ENCODE assay signal across 8 cellular contexts in the genomic region with DNA sequence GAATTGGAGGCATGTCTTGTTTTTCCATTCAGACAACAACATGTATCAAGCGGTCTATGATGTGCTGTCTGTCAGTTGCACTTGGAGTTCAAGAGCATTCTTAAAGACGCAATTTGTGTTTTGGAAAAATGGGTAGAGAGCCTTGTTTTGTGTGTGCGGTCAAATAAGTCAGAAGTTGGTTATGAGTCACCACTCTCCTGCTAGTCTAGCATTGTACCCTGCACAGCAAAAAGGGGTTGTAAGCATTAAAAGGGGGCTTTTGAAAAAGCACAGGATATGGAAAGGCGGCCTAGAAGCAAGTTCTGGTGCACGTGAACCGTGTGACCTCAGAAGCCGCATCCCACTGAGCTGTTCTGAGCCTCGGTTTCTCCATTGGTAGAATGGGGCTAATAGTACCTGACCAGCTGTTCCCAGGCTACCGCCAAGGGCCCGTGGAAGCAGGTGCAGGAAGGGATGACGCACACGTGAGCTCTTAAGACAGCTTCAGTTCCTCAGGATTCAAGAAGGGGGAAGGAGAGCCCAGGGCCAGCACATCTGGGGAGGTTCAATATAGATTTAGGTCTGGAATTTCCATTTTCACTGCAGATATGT.
DNase-seq lines count a peak whose midpoint lies in the region; ATAC-seq, FAIRE-seq and TF ChIP-seq lines count a peak whose summit lies in the region.

No MANE protein-coding gene starts in this region.

- no peak for DNase-seq in GM12891 (ENCODE audit: insufficient read length, low spot score)
- DNase-seq in MV-4-11 (lab: John Stamatoyannopoulos, UW): peak; percentile 79
- DNase-seq in astrocyte of the hippocampus (ENCODE audit: low read depth, low spot score): peak; percentile 84
- DNase-seq in globus pallidus (ENCODE audit: low spot score): no peak
- no peak for DNase-seq in prostate gland (ENCODE audit: low spot score)
- no peak for DNase-seq in H9

- ATAC-seq in GM21737 (IDR thresholded peaks at IDR 0.05; ENCODE audit: unreplicated experiment): peak; percentile 44

- no peaks in the 10 kb centered on the region for H3K79me2 ChIP-seq in H9 (ENCODE audit: insufficient read depth, low read length)

- H2AFZ ChIP-seq in H9 (ENCODE audit: low read length): no peak overlapping the region

- H2AK5ac ChIP-seq in H9 (ENCODE audit: insufficient read length, low read length): no peak overlapping the region

- H2BK20ac ChIP-seq in H9 (ENCODE audit: low read depth, low read length, poor library complexity, severe bottlenecking): no peak overlapping the region

- H3K4me3 Mint-ChIP-seq in H9: no peak overlapping the region; a peak in 1 of 5 replicates

- no peak overlapping the region for H4K91ac ChIP-seq in H9 (ENCODE audit: insufficient read length, low read depth, low read length)

- H3K27ac ChIP-seq in skeletal muscle tissue (ENCODE audit: low read depth, low read length) (peak overlapping the region; percentile 37), prostate gland (no peak overlapping the region), H9 (ENCODE audit: insufficient read length, low read depth, low read length) (no peak overlapping the region)

- no peak overlapping the region for H4K5ac ChIP-seq in H9 (ENCODE audit: insufficient read length, low read depth, low read length)

- H3K36me3 Mint-ChIP-seq in H9 (ENCODE audit: insufficient read depth in 1 of 3, low read depth in 3 of 3): peaks cover 0 to 3% (median 0%) of the 10 kb centered on the region in 3 experiments; a peak in 1 of 7 replicates

- 93% methylated on average over 12 of the region's 12 CpGs for WGBS in prostate gland
- no CpG with 5 or more reads among the region's 12 CpGs for WGBS in H9 (ENCODE audit: extremely low coverage, insufficient read length, low lambda C conversion rate)

- no peak for TF ChIP-seq POLR2A in GM12891 (IDR thresholded peaks at IDR 0.05; ENCODE audit: low read depth, low read length)
- no peak for TF ChIP-seq POLR2A in prostate gland (IDR thresholded peaks at IDR 0.05)

- no peak overlapping the region for H3K9ac ChIP-seq in skeletal muscle tissue (ENCODE audit: low read depth in 1 of 3, low read length in 3 of 3)
- H3K9ac ChIP-seq in H9 (ENCODE audit: extremely low read depth, insufficient read length, low read length): no peak overlapping the region

- H3K23ac ChIP-seq in H9 (ENCODE audit: insufficient read length, low read depth, low read length): no peak overlapping the region

- H3K9me3 Mint-ChIP-seq in H9: no peaks in the 10 kb centered on the region; a peak in 1 of 5 replicates

- no peak overlapping the region; a peak in 2 of 7 replicates for H3K27ac Mint-ChIP-seq in H9

- no peak overlapping the region for H3T11ph ChIP-seq in H9 (ENCODE audit: low read length)

- no peak overlapping the region for H3K4me3 ChIP-seq in skeletal muscle tissue (ENCODE audit: low read length in 3 of 3)
- H3K4me3 ChIP-seq in prostate gland: no peak overlapping the region

- peaks cover 43 to 51% of the 10 kb centered on the region in 2 experiments for H3K4me1 Mint-ChIP-seq in H9

- H3K27me3 ChIP-seq in skeletal muscle tissue (ENCODE audit: control insufficient read depth in 3 of 3, insufficient read depth in 3 of 3, low read length in 3 of 3) (no peaks in the 10 kb centered on the region), prostate gland (replicated peaks; ENCODE audit: insufficient read depth) (no peaks in the 10 kb centered on the region), H9 (ENCODE audit: insufficient read depth, low read length) (no peaks in the 10 kb centered on the region)

- H3K9me3 ChIP-seq in skeletal muscle tissue (ENCODE audit: control insufficient read depth in 3 of 3, low read length in 3 of 3) (no peaks in the 10 kb centered on the region), prostate gland (no peaks in the 10 kb centered on the region), H9 (ENCODE audit: control insufficient read depth, low read depth, low read length) (no peaks in the 10 kb centered on the region)

- no peak overlapping the region for H2BK5ac ChIP-seq in H9 (ENCODE audit: insufficient read length, low read length)

- no peak overlapping the region for H2BK15ac ChIP-seq in H9 (ENCODE audit: low read depth, low read length)

- H3K4ac ChIP-seq in H9 (ENCODE audit: low read depth, low read length): no peak overlapping the region

- peak; percentile 64 for FAIRE-seq in GM12891 (lab: Jason Lieb, UNC)

- H3K79me1 ChIP-seq in H9 (ENCODE audit: insufficient read depth, low read depth, low read length, poor library complexity, severe bottlenecking): no peaks in the 10 kb centered on the region

- peaks cover 27 to 44% (median 37%) of the 10 kb centered on the region in 3 donors for H3K4me1 ChIP-seq in skeletal muscle tissue (ENCODE audit: control insufficient read depth in 3 of 3, insufficient read depth in 3 of 3, low read length in 3 of 3)
- peaks cover 5% of the 10 kb centered on the region for H3K4me1 ChIP-seq in prostate gland (replicated peaks)
- peaks cover 16% of the 10 kb centered on the region for H3K4me1 ChIP-seq in H9 (ENCODE audit: insufficient read depth, low read length)

- no peak overlapping the region for H3K14ac ChIP-seq in H9 (ENCODE audit: insufficient read depth, low read length)

- H3K27me3 Mint-ChIP-seq in H9 (ENCODE audit: low read depth): peaks cover 22% of the 10 kb centered on the region

- H3K4me2 ChIP-seq in H9 (ENCODE audit: insufficient read depth, insufficient read length, low read length): no peak overlapping the region

- no peak for TF ChIP-seq CTCF in prostate gland (IDR thresholded peaks at IDR 0.05)
- TF ChIP-seq CTCF in H9 (conservative IDR thresholded peaks at IDR 0.05): no peak

- no peaks in the 10 kb centered on the region for H3K36me3 ChIP-seq in skeletal muscle tissue (ENCODE audit: control insufficient read depth in 3 of 3, insufficient read depth in 3 of 3, low read length in 3 of 3)
- H3K36me3 ChIP-seq in prostate gland: no peaks in the 10 kb centered on the region

- no peaks in the 10 kb centered on the region for H3K23me2 ChIP-seq in H9 (ENCODE audit: insufficient read length, low read depth, low read length, poor library complexity, severe bottlenecking)

- no peak overlapping the region for H2BK120ac ChIP-seq in H9 (ENCODE audit: low read depth, low read length, poor library complexity, severe bottlenecking)

- intact Hi-C loops in prostate gland (cut with DNase I): no loop called here

- H2BK12ac ChIP-seq in H9 (ENCODE audit: insufficient read length, low read depth, low read length): no peak overlapping the region

- no peak overlapping the region for H3K56ac ChIP-seq in H9 (ENCODE audit: insufficient read length, low read depth, low read length)

- no peak overlapping the region for H4K8ac ChIP-seq in H9 (replicated peaks; ENCODE audit: insufficient read length, low read depth, low read length)

- no peak overlapping the region for H3K18ac ChIP-seq in H9 (ENCODE audit: insufficient read length, low read depth, low read length)

- H4K20me1 ChIP-seq in H9 (ENCODE audit: control insufficient read depth, insufficient read depth, insufficient read length): no peaks in the 10 kb centered on the region

TF ChIP-seq in GM12891, 5 proteins besides CTCF, POLR2A, EP300 and RAD21:
- no peak for TF ChIP-seq PAX5 (IDR thresholded peaks at IDR 0.05; ENCODE audit: insufficient read depth, low read length, severe bottlenecking)
- no peak for TF ChIP-seq POLR2AphosphoS5 (IDR thresholded peaks at IDR 0.05; ENCODE audit: low read depth, low read length)
- TF ChIP-seq POU2F2 (IDR thresholded peaks at IDR 0.05; ENCODE audit: low read depth, low read length): peak; percentile 9; the same call in 1 of the 2 replicates
- peak; percentile 47; the same call in 1 of the 2 replicates for TF ChIP-seq SPI1 (IDR thresholded peaks at IDR 0.05; ENCODE audit: low read depth, low read length)
- no peak for TF ChIP-seq TAF1 (IDR thresholded peaks at IDR 0.05; ENCODE audit: low read depth, low read length)

Comparison
In these comparisons a context has a peak if more than half of its experiments do, and no peak if none do; other contexts are left out.
1. DNase-seq: peak in MV-4-11 (single experiment) and astrocyte of the hippocampus (single experiment); none in GM12891 (single experiment), globus pallidus (single experiment), prostate gland (single experiment) and H9 (single experiment).